Comparison of ENCODE assay signal across 8 cellular contexts in genomic region chr6:13813011-13813410, GRCh38. TPM values are rescaled to one million over a fixed set of nuclear protein-coding genes. Genes with fewer than 3 reads are reported as not detected.
DNase-seq lines count a peak whose midpoint lies in the region; ATAC-seq and TF ChIP-seq lines count a peak whose summit lies in the region.

No MANE protein-coding gene starts in this region.

- no peaks in the 10 kb centered on the region for H3K9me3 Mint-ChIP-seq in activated naive CD4-positive, alpha-beta T cell treated with anti-CD3 and anti-CD28 coated beads, Interleukin-2, amount 10 ng/mL, durations not matched to agents 7 days and 5 days
- no peaks in the 10 kb centered on the region for H3K9me3 Mint-ChIP-seq in activated T-helper 2 cell treated with anti-CD3 and anti-CD28 coated beads, Interferon-gamma antibody, Interleukin-2, Interleukin-4, amounts not matched to agents 10 μg/mL and 5 μg/mL and 100 μg/mL, durations not matched to agents 14 hours and 24 hours and 36 hours
- no peaks in the 10 kb centered on the region for H3K9me3 Mint-ChIP-seq in type B pancreatic cell

- no peak for ATAC-seq in GM21825 (IDR thresholded peaks at IDR 0.05; ENCODE audit: unreplicated experiment)

- peaks cover 33% of the 10 kb centered on the region for H3K4me1 Mint-ChIP-seq in activated naive CD4-positive, alpha-beta T cell treated with anti-CD3 and anti-CD28 coated beads, Interleukin-2, amount 10 ng/mL, durations not matched to agents 7 days and 5 days
- peaks cover 41% of the 10 kb centered on the region for H3K4me1 Mint-ChIP-seq in activated T-helper 2 cell treated with anti-CD3 and anti-CD28 coated beads, Interferon-gamma antibody, Interleukin-2, Interleukin-4, amounts not matched to agents 10 μg/mL and 5 μg/mL and 100 μg/mL, durations not matched to agents 14 hours and 24 hours and 36 hours (ENCODE audit: low read depth)
- peaks cover 37% of the 10 kb centered on the region for H3K4me1 Mint-ChIP-seq in type B pancreatic cell (ENCODE audit: unreplicated experiment)

- peak overlapping the region; percentile 88 for H3K27ac Mint-ChIP-seq in activated naive CD4-positive, alpha-beta T cell treated with anti-CD3 and anti-CD28 coated beads, Interleukin-2, amount 10 ng/mL, durations not matched to agents 7 days and 5 days
- H3K27ac Mint-ChIP-seq in activated T-helper 2 cell treated with anti-CD3 and anti-CD28 coated beads, Interferon-gamma antibody, Interleukin-2, Interleukin-4, amounts not matched to agents 10 μg/mL and 5 μg/mL and 100 μg/mL, durations not matched to agents 14 hours and 24 hours and 36 hours, result peak overlapping the region; percentile 52
- peak overlapping the region; percentile 94 for H3K27ac Mint-ChIP-seq in type B pancreatic cell

- DNase-seq in activated naive CD4-positive, alpha-beta T cell treated with anti-CD3 and anti-CD28 coated beads, Interleukin-2, amount 10 ng/mL, durations not matched to agents 7 days and 5 days, result no peak
- DNase-seq in activated naive CD4-positive, alpha-beta T cell (lab: John Stamatoyannopoulos, UW), result no peak
- DNase-seq in activated T-helper 2 cell treated with anti-CD3 and anti-CD28 coated beads, Interferon-gamma antibody, Interleukin-2, Interleukin-4, amounts not matched to agents 10 μg/mL and 5 μg/mL and 100 μg/mL, durations not matched to agents 14 hours and 24 hours and 36 hours (ENCODE audit: low spot score), result no peak
- DNase-seq in kidney tubule cell (ENCODE audit: low spot score) (peak; percentile 47), type B pancreatic cell (ENCODE audit: extremely low spot score, unreplicated experiment) (no peak), dermis blood vessel endothelial cell (no peak), SKM-1 treated with dmso at 0.1 percent for 144 hours (lab: John Stamatoyannopoulos, UW; ENCODE audit: unreplicated experiment) (no peak)

- H3K4me3 Mint-ChIP-seq in activated naive CD4-positive, alpha-beta T cell treated with anti-CD3 and anti-CD28 coated beads, Interleukin-2, amount 10 ng/mL, durations not matched to agents 7 days and 5 days, result peak overlapping the region; percentile 87
- peak overlapping the region; percentile 90 for H3K4me3 Mint-ChIP-seq in activated T-helper 2 cell treated with anti-CD3 and anti-CD28 coated beads, Interferon-gamma antibody, Interleukin-2, Interleukin-4, amounts not matched to agents 10 μg/mL and 5 μg/mL and 100 μg/mL, durations not matched to agents 14 hours and 24 hours and 36 hours (ENCODE audit: low read depth)
- peak overlapping the region; percentile 97 for H3K4me3 Mint-ChIP-seq in type B pancreatic cell

- intact Hi-C loops in activated T-helper 2 cell treated with anti-CD3 and anti-CD28 coated beads, Interferon-gamma antibody, Interleukin-2, Interleukin-4, amounts not matched to agents 10 μg/mL and 5 μg/mL and 100 μg/mL, durations not matched to agents 14 hours and 24 hours and 36 hours (cut with micrococcal nuclease), result loop anchor here (5.0 to 10.0 kb wide), 3 partner anchors 101 to 302 kb away; partner anchors contain the start of genes CD83 and RANBP9

- H3K27me3 Mint-ChIP-seq in activated naive CD4-positive, alpha-beta T cell treated with anti-CD3 and anti-CD28 coated beads, Interleukin-2, amount 10 ng/mL, durations not matched to agents 7 days and 5 days, result peaks cover 4% of the 10 kb centered on the region
- H3K27me3 Mint-ChIP-seq in activated T-helper 2 cell treated with anti-CD3 and anti-CD28 coated beads, Interferon-gamma antibody, Interleukin-2, Interleukin-4, amounts not matched to agents 10 μg/mL and 5 μg/mL and 100 μg/mL, durations not matched to agents 14 hours and 24 hours and 36 hours (ENCODE audit: low read depth), result peaks cover 3% of the 10 kb centered on the region
- H3K27me3 Mint-ChIP-seq in type B pancreatic cell, result no peaks in the 10 kb centered on the region

- CTCF ChIA-PET in activated naive CD4-positive, alpha-beta T cell treated with anti-CD3 and anti-CD28 coated beads, Interleukin-2, amount 10 ng/mL, durations not matched to agents 7 days and 5 days (lab: Charles Lee), result no interaction called here

- peaks cover 14% of the 10 kb centered on the region for H3K36me3 Mint-ChIP-seq in activated naive CD4-positive, alpha-beta T cell treated with anti-CD3 and anti-CD28 coated beads, Interleukin-2, amount 10 ng/mL, durations not matched to agents 7 days and 5 days
- H3K36me3 Mint-ChIP-seq in activated T-helper 2 cell treated with anti-CD3 and anti-CD28 coated beads, Interferon-gamma antibody, Interleukin-2, Interleukin-4, amounts not matched to agents 10 μg/mL and 5 μg/mL and 100 μg/mL, durations not matched to agents 14 hours and 24 hours and 36 hours (ENCODE audit: low read depth), result peaks cover 33% of the 10 kb centered on the region
- peaks cover 14% of the 10 kb centered on the region for H3K36me3 Mint-ChIP-seq in type B pancreatic cell

- TF ChIP-seq CTCF in type B pancreatic cell (conservative IDR thresholded peaks at IDR 0.05), result no peak

RNA-seq across cellular contexts. Expression of gene MCUR1, which starts 1.3 kb away (rescaled TPM):
- total RNA-seq in activated T-helper 2 cell treated with anti-CD3 and anti-CD28 coated beads, Interferon-gamma antibody, Interleukin-2, Interleukin-4, amounts not matched to agents 10 μg/mL and 5 μg/mL and 100 μg/mL, durations not matched to agents 14 hours and 24 hours and 36 hours, result 39.8 and 41.4 TPM in 2 replicates
- total RNA-seq in type B pancreatic cell (ENCODE audit: low replicate concordance) (25.3 and 31.6 TPM in 2 replicates), dermis blood vessel endothelial cell (8.3 and 15.8 TPM in 2 replicates)
